ENCODE assay signal across 8 cellular contexts in the genomic region with DNA sequence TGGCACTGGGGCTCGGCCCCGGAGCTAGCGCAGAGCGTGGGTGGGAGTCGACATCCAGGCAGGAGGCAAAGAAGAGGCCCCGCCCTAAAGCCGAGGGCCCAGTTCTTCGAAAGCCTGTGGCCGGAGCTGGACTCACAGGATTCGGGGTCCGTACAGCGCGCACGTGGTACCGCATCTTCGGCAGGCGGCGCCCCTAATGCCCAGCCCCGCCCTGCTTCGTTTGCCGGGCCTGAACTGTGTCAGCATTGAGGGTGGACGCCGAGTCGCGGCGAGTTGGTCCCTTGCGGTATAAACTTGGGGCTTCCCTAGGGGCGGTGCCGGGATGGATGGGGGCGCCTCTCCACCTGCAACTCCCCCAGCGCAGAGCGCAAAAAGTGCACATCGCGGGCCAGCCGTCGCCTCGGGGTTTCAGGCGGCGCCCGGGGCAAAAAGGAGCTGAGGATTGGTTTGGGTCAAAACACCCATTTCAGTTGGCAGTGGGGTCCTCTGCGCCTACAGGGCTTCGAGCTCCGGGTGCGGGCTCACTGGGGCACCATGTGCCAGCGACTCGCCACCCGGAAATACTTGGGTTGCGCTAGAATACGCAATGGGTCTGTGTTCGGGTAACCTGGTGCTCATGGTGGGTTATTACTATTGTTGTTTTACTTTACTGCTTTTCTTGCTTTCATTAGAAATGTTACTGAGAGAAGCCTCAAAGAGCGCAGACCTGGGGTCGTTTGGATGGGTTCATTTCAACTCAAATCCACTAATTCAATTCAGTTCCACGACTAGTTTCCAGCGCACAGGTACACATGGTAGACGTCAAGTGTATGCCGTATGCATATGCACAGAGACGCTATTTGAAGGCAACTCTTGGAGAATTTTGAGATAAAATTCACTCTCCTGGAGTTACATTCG. TPM values are rescaled to one million over a fixed set of nuclear protein-coding genes. Genes with fewer than 3 reads are reported as not detected.
DNase-seq lines count a peak whose midpoint lies in the region; ATAC-seq and TF ChIP-seq lines count a peak whose summit lies in the region.

No MANE protein-coding gene starts in this region.

- no peak for TF ChIP-seq CTCF in left ventricle myocardium inferior (IDR thresholded peaks at IDR 0.05; ENCODE audit: borderline replicate concordance)

- peaks cover 46% of the 10 kb centered on the region for H3K4me1 ChIP-seq in left ventricle myocardium inferior
- H3K4me1 ChIP-seq in skeletal muscle tissue (ENCODE audit: control insufficient read depth in 3 of 3, insufficient read depth in 3 of 3, low read length in 3 of 3), result peaks cover 30 to 36% (median 32%) of the 10 kb centered on the region in 3 donors

- peak overlapping the region; percentile 68 for H3K4me3 ChIP-seq in left ventricle myocardium inferior
- peak overlapping the region; percentile 70 to 82 (median 78) for H3K4me3 ChIP-seq in skeletal muscle tissue (ENCODE audit: low read length in 3 of 3)

- DNase-seq in left ventricle myocardium inferior (no peak), KG1 (lab: John Stamatoyannopoulos, UW) (no peak)
- DNase-seq in stimulated activated naive CD4-positive, alpha-beta T cell treated with Interleukin-2 at 50 U/mL for 16 hours (lab: John Stamatoyannopoulos, UW), result no peak

- ATAC-seq in SK-N-SH treated with all-trans-retinoic acid at 6 μM for 48 hours (peak; percentile 39), GM21528 (IDR thresholded peaks at IDR 0.05; ENCODE audit: low FRiP score, unreplicated experiment) (no peak), HG02938 (IDR thresholded peaks at IDR 0.05; ENCODE audit: unreplicated experiment) (no peak)

- H3K27me3 ChIP-seq in left ventricle myocardium inferior (ENCODE audit: low read depth) (peaks cover 100% of the 10 kb centered on the region), skeletal muscle tissue (ENCODE audit: control insufficient read depth in 3 of 3, insufficient read depth in 3 of 3, low read length in 3 of 3) (peaks cover 80 to 91% (median 90%) of the 10 kb centered on the region in 3 donors)

- peak; percentile 61 for TF ChIP-seq POLR2A in GM18526 (IDR thresholded peaks at IDR 0.05; ENCODE audit: extremely low read depth, insufficient read length)

- H3K9me3 ChIP-seq in left ventricle myocardium inferior (replicated peaks), result no peaks in the 10 kb centered on the region
- H3K9me3 ChIP-seq in skeletal muscle tissue (ENCODE audit: control insufficient read depth in 3 of 3, low read length in 3 of 3), result no peaks in the 10 kb centered on the region

- H3K9ac ChIP-seq in skeletal muscle tissue (ENCODE audit: low read depth in 1 of 3, low read length in 3 of 3), result peak overlapping the region in 1 of 3 donors; percentile 66

- H3K36me3 ChIP-seq in left ventricle myocardium inferior (no peaks in the 10 kb centered on the region), skeletal muscle tissue (ENCODE audit: control insufficient read depth in 3 of 3, insufficient read depth in 3 of 3, low read length in 3 of 3) (no peaks in the 10 kb centered on the region)

- no peak overlapping the region for H3K27ac ChIP-seq in left ventricle myocardium inferior (replicated peaks)
- H3K27ac ChIP-seq in skeletal muscle tissue (ENCODE audit: low read depth, low read length), result no peak overlapping the region

- intact Hi-C loops in left ventricle myocardium inferior (cut with micrococcal nuclease), result no loop called here

TF ChIP-seq in SK-N-SH treated with all-trans-retinoic acid at 6 μM for 48 hours, 23 proteins besides CTCF, POLR2A, EP300 and RAD21:
- TF ChIP-seq RARB (CRISPR knock-in tag; IDR thresholded peaks at IDR 0.05) (no peak), OSR1 (CRISPR knock-in tag; IDR thresholded peaks at IDR 0.05) (no peak), BACH2 (CRISPR knock-in tag; IDR thresholded peaks at IDR 0.05; ENCODE audit: borderline replicate concordance) (no peak), CSDC2 (CRISPR knock-in tag; IDR thresholded peaks at IDR 0.05) (no peak)
- TF ChIP-seq, protein P1, sequence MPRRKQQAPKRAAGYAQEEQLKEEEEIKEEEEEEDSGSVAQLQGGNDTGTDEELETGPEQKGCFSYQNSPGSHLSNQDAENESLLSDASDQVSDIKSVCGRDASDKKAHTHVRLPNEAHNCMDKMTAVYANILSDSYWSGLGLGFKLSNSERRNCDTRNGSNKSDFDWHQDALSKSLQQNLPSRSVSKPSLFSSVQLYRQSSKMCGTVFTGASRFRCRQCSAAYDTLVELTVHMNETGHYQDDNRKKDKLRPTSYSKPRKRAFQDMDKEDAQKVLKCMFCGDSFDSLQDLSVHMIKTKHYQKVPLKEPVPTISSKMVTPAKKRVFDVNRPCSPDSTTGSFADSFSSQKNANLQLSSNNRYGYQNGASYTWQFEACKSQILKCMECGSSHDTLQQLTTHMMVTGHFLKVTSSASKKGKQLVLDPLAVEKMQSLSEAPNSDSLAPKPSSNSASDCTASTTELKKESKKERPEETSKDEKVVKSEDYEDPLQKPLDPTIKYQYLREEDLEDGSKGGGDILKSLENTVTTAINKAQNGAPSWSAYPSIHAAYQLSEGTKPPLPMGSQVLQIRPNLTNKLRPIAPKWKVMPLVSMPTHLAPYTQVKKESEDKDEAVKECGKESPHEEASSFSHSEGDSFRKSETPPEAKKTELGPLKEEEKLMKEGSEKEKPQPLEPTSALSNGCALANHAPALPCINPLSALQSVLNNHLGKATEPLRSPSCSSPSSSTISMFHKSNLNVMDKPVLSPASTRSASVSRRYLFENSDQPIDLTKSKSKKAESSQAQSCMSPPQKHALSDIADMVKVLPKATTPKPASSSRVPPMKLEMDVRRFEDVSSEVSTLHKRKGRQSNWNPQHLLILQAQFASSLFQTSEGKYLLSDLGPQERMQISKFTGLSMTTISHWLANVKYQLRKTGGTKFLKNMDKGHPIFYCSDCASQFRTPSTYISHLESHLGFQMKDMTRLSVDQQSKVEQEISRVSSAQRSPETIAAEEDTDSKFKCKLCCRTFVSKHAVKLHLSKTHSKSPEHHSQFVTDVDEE (CRISPR knock-in tag; IDR thresholded peaks at IDR 0.05), result no peak

RNA-seq across cellular contexts. Expression of gene PAX5, which starts 3.9 kb away (rescaled TPM):
- total RNA-seq in left ventricle myocardium inferior (not detected), skeletal muscle tissue (not detected)
